Comparison of ENCODE assay signal across 30 cellular contexts in the genomic region with DNA sequence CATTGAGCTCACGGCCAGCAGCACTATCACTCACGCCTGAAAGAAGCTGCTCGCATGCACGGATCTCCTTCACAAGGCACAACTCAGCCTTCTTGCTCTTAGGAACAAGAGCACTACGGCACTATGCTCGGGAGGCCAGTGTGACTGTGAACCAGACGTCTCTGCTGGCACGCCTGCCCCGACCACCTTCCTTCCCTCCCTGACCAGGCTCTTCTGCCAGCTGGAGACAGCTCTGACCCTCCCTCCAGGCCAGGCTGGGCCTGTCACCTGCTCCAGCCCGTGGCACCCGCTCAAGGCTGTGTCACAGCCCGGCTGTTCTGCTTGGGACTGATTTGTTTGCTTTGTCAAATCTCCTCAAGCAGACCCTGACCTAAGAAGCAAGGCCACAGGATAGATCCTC. TPM values are rescaled to one million over a fixed set of nuclear protein-coding genes. Genes with fewer than 3 reads are reported as not detected.
DNase-seq lines count a peak whose midpoint lies in the region; ATAC-seq lines count a peak whose summit lies in the region.
"Had no signal": no experiment of that assay in that cellular context is flagged by ENCODE, and none has a peak within 500 bp of the region (broad histone marks: within the 10 kb centered on the region; RNA-seq: fewer than 3 reads in every experiment).

No MANE protein-coding gene starts in this region.

- no peak overlapping the region for H3K27ac Mint-ChIP-seq in activated CD4-positive, alpha-beta memory T cell treated with anti-CD3 and anti-CD28 coated beads, Interleukin-2, amount 10 ng/mL, durations not matched to agents 7 days and 5 days
- H3K27ac Mint-ChIP-seq: T-cell, type B pancreatic cell had no signal

- no peak for ATAC-seq in HG02852 (IDR thresholded peaks at IDR 0.05; ENCODE audit: unreplicated experiment)
- ATAC-seq: gastroesophageal sphincter; right cardiac atrium; stimulated activated naive CD8-positive, alpha-beta T cell treated with anti-CD3 and anti-CD28 coated beads, Interleukin-15, Interleukin-2, amounts not matched to agents 100 U/mL and 50 U/mL, for 24 hours; T-cell had no signal

- no peak overlapping the region for H3K4me3 Mint-ChIP-seq in activated CD4-positive, alpha-beta memory T cell treated with anti-CD3 and anti-CD28 coated beads, Interleukin-2, amount 10 ng/mL, durations not matched to agents 7 days and 5 days
- H3K4me3 Mint-ChIP-seq: T-cell, type B pancreatic cell had no signal

- H3K18ac ChIP-seq in mesendoderm (ENCODE audit: low read length) = no peak overlapping the region

- no peaks in the 10 kb centered on the region for H3K9me3 Mint-ChIP-seq in activated CD4-positive, alpha-beta memory T cell treated with anti-CD3 and anti-CD28 coated beads, Interleukin-2, amount 10 ng/mL, durations not matched to agents 7 days and 5 days
- H3K9me3 Mint-ChIP-seq: T-cell, type B pancreatic cell had no signal

- H3K36me3 ChIP-seq in mesendoderm (ENCODE audit: control insufficient read depth, insufficient read depth, low read length) = peaks cover 6% of the 10 kb centered on the region

- peaks cover 25% of the 10 kb centered on the region for H3K36me3 Mint-ChIP-seq in activated CD4-positive, alpha-beta memory T cell treated with anti-CD3 and anti-CD28 coated beads, Interleukin-2, amount 10 ng/mL, durations not matched to agents 7 days and 5 days (ENCODE audit: low read depth)

- no peak overlapping the region for H3K4me2 ChIP-seq in mesendoderm (ENCODE audit: low read length)

- POLR2A ChIA-PET in activated CD4-positive, alpha-beta memory T cell treated with anti-CD3 and anti-CD28 coated beads, Interleukin-2, amount 10 ng/mL, durations not matched to agents 7 days and 5 days (lab: Charles Lee) = interaction anchor here (1.2 kb wide), 1 partner anchor 11 kb away, joined by 3 read pairs; no protein-coding TSS in a partner anchor

- H3K79me2 ChIP-seq in mesendoderm (ENCODE audit: control insufficient read depth, insufficient read depth, low read length) = no peaks in the 10 kb centered on the region

- CTCF ChIA-PET in activated CD4-positive, alpha-beta memory T cell treated with anti-CD3 and anti-CD28 coated beads, Interleukin-2, amount 10 ng/mL, durations not matched to agents 7 days and 5 days (lab: Charles Lee) = no interaction called here

- DNase-seq in G401 (ENCODE audit: low spot score) (peak; percentile 90), cerebellar nuclear complex (lab: John Stamatoyannopoulos, UW) (peak; percentile 54 to 83), myocyte (ENCODE audit: low read depth) (peak; percentile 87), retina (peak; percentile 13), NCI-H748 (lab: John Stamatoyannopoulos, UW; ENCODE audit: unreplicated experiment) (no peak), mesendoderm (no peak)
- DNase-seq in activated CD4-positive, alpha-beta memory T cell treated with anti-CD3 and anti-CD28 coated beads, Interleukin-2, amount 10 ng/mL, durations not matched to agents 7 days and 5 days = no peak
- DNase-seq: activated CD4-positive, alpha-beta T cell treated with anti-CD3 and anti-CD28 coated beads for 1 hour; activated CD8-positive, alpha-beta memory T cell treated with anti-CD3 and anti-CD28 coated beads for 24 hours; activated gamma-delta T cell treated with Interleukin-2 at 50 U/mL for 16 hours; activated T-cell treated with anti-CD3 and anti-CD28 coated beads, Interleukin-2, amount 50 U/mL, for 1 hour; AML-193; cortex of kidney; DMS53; esophagus squamous epithelium; GDM1; NCI-H1694 treated with DMSO at 0.1 percent for 48 hours; NCI-H2171 treated with DMSO at 0.1 percent for 48 hours; NCI-H524 treated with DMSO at 0.1 percent for 48 hours; Peyer's patch; right cardiac atrium; stimulated activated CD4-positive, alpha-beta T cell treated with anti-CD3 and anti-CD28 coated beads, Interleukin-12 subunit alpha, Interleukin-12 subunit beta, amount 100 ng/mL, for 4 hours; stimulated activated CD4-positive, alpha-beta T cell treated with anti-CD3 and anti-CD28 coated beads, Interleukin-4, amount 100 ng/mL, for 4 hours; stimulated activated naive CD8-positive, alpha-beta T cell treated with anti-CD3 and anti-CD28 coated beads, Interleukin-15, Interleukin-2, amounts not matched to agents 100 U/mL and 50 U/mL, for 24 hours; T-cell had no signal

- no peak overlapping the region for H3K56ac ChIP-seq in mesendoderm (ENCODE audit: low read length)

- no peak overlapping the region for H2BK15ac ChIP-seq in mesendoderm (replicated peaks; ENCODE audit: low read depth)

- no peak overlapping the region for H3K9ac ChIP-seq in mesendoderm (ENCODE audit: low read length)

- H3K4me1 ChIP-seq in mesendoderm (ENCODE audit: control insufficient read depth, low read depth, low read length) = no peaks in the 10 kb centered on the region
- H3K4me1 ChIP-seq: Peyer's patch, SJSA1 had no signal

- in situ Hi-C loops in G401 (cut with HindIII; ENCODE audit: low sequenced_read_pairs) = no loop called here

- peaks cover 6% of the 10 kb centered on the region for H3K4me1 Mint-ChIP-seq in activated CD4-positive, alpha-beta memory T cell treated with anti-CD3 and anti-CD28 coated beads, Interleukin-2, amount 10 ng/mL, durations not matched to agents 7 days and 5 days

- H2AK5ac ChIP-seq in mesendoderm (ENCODE audit: low read length) = no peak overlapping the region

- no peak overlapping the region for H3K27ac ChIP-seq in mesendoderm (ENCODE audit: low read depth, low read length)
- H3K27ac ChIP-seq: esophagus squamous epithelium, gastroesophageal sphincter, HL-60, Peyer's patch, SJSA1 had no signal

- H2BK120ac ChIP-seq in mesendoderm (ENCODE audit: low read depth, low read length) = no peak overlapping the region

- no peak overlapping the region for H3K4ac ChIP-seq in mesendoderm (ENCODE audit: low read depth, low read length)

- H4K8ac ChIP-seq in mesendoderm (ENCODE audit: low read depth, low read length) = no peak overlapping the region

- H3K27me3 ChIP-seq in mesendoderm (ENCODE audit: insufficient read depth, low read length, poor library complexity) = no peaks in the 10 kb centered on the region
- H3K27me3 ChIP-seq: esophagus squamous epithelium, gastroesophageal sphincter, Peyer's patch, SJSA1 had no signal

- no CpG with 5 or more reads among the region's 12 CpGs for WGBS in mesendoderm (ENCODE audit: extremely low coverage, insufficient coverage, low lambda C conversion rate)

- no peak overlapping the region for H3K4me3 ChIP-seq in mesendoderm (ENCODE audit: low read length)
- H3K4me3 ChIP-seq: esophagus squamous epithelium, gastroesophageal sphincter, Peyer's patch, SJSA1 had no signal

- H2BK5ac ChIP-seq in mesendoderm (ENCODE audit: low read length) = no peak overlapping the region

- no peak overlapping the region for H4K5ac ChIP-seq in mesendoderm (ENCODE audit: low read length)

- H3K27me3 Mint-ChIP-seq in activated CD4-positive, alpha-beta memory T cell treated with anti-CD3 and anti-CD28 coated beads, Interleukin-2, amount 10 ng/mL, durations not matched to agents 7 days and 5 days = no peaks in the 10 kb centered on the region
- H3K27me3 Mint-ChIP-seq: T-cell, type B pancreatic cell had no signal

- no peak overlapping the region for H3K23ac ChIP-seq in mesendoderm (ENCODE audit: low read length)

- no peaks in the 10 kb centered on the region for H3K79me1 ChIP-seq in mesendoderm (ENCODE audit: low read length)

RNA-seq across cellular contexts. Expression of a gene that starts 7.0 kb away (rescaled TPM):
- total RNA-seq in G401 (2014; rRNA removed; shearing (Covaris generic)) = 47.4 and 58.0 TPM in 2 replicates
- total RNA-seq in myocyte = 82.2 and 98.3 TPM in 2 replicates
- 130 TPM for polyA plus RNA-seq in myocyte (2012)
- polyA plus RNA-seq in mesendoderm (2013, experiment 1 of 2) = 24.2 TPM
- polyA plus RNA-seq in mesendoderm (2013, experiment 2 of 2) = 24.9 TPM
- total RNA-seq in activated CD4-positive, alpha-beta memory T cell treated with anti-CD3 and anti-CD28 coated beads, Interleukin-2, amount 10 ng/mL, durations not matched to agents 7 days and 5 days = 10 to 100 TPM; 64.1 to 69.2 TPM

RNA-seq across cellular contexts. Expression of a gene that starts 42.1 kb away (rescaled TPM):
- total RNA-seq in G401 (2014; rRNA removed; shearing (Covaris generic)) = 22.0 and 38.5 TPM in 2 replicates
- total RNA-seq in myocyte = 22.5 and 30.1 TPM in 2 replicates
- 29.3 TPM for polyA plus RNA-seq in myocyte (2012)
- polyA plus RNA-seq in mesendoderm (2013, experiment 1 of 2) = 9.5 TPM
- 9.3 TPM for polyA plus RNA-seq in mesendoderm (2013, experiment 2 of 2)
- 10 to 100 TPM; 17.0 to 19.5 TPM for total RNA-seq in activated CD4-positive, alpha-beta memory T cell treated with anti-CD3 and anti-CD28 coated beads, Interleukin-2, amount 10 ng/mL, durations not matched to agents 7 days and 5 days

Comparison
In these comparisons a context has a peak if more than half of its experiments do, and no peak if none do; other contexts are left out.
1. DNase-seq: peak in G401 (single experiment), cerebellar nuclear complex (2 of 2), myocyte (single experiment) and retina (single experiment); none in NCI-H748 (single experiment), mesendoderm (single experiment) and activated CD4-positive, alpha-beta memory T cell treated with anti-CD3 and anti-CD28 coated beads, Interleukin-2, amount 10 ng/mL, durations not matched to agents 7 days and 5 days (single experiment).